Comparison of ENCODE assay signal across 8 cellular contexts in genomic region chr2:61855178-61855523, GRCh38. TPM values are rescaled to one million over a fixed set of nuclear protein-coding genes. Genes with fewer than 3 reads are reported as not detected.
DNase-seq lines count a peak whose midpoint lies in the region; ATAC-seq and TF ChIP-seq lines count a peak whose summit lies in the region.

No MANE protein-coding gene starts in this region.

- H4K8ac ChIP-seq in H9 (replicated peaks; ENCODE audit: insufficient read length, low read depth, low read length) = no peak overlapping the region

- no peak overlapping the region for H2BK12ac ChIP-seq in H9 (ENCODE audit: insufficient read length, low read depth, low read length)

- ATAC-seq in HG03521 (IDR thresholded peaks at IDR 0.05; ENCODE audit: unreplicated experiment) = no peak

- peaks cover 10 to 15% of the 10 kb centered on the region in 2 experiments for H3K4me1 Mint-ChIP-seq in H9
- peaks cover 19% of the 10 kb centered on the region for H3K4me1 Mint-ChIP-seq in activated CD4-positive, alpha-beta memory T cell treated with anti-CD3 and anti-CD28 coated beads for 36 hours (ENCODE audit: low read depth)

- TF ChIP-seq EP300 in sigmoid colon (IDR thresholded peaks at IDR 0.05) = no peak

- H4K20me1 ChIP-seq in H9 (ENCODE audit: control insufficient read depth, insufficient read depth, insufficient read length) = no peaks in the 10 kb centered on the region

- H3K56ac ChIP-seq in H9 (ENCODE audit: insufficient read length, low read depth, low read length) = no peak overlapping the region

- H3K36me3 ChIP-seq in BE2C (no peaks in the 10 kb centered on the region), left ventricle myocardium inferior (no peaks in the 10 kb centered on the region), sigmoid colon (no peaks in the 10 kb centered on the region)

- peak overlapping the region; percentile 85 for H3K4me3 ChIP-seq in BE2C (ENCODE audit: low read depth, low read length)
- H3K4me3 ChIP-seq in left ventricle myocardium inferior = peak overlapping the region; percentile 97
- H3K4me3 ChIP-seq in sigmoid colon = peak overlapping the region; percentile 66 to 87 (median 77)

- H3K4me2 ChIP-seq in H9 (ENCODE audit: insufficient read depth, insufficient read length, low read length) = peak overlapping the region; percentile 78

- H2AK5ac ChIP-seq in H9 (ENCODE audit: insufficient read length, low read length) = no peak overlapping the region

- no peaks in the 10 kb centered on the region for H3K9me3 ChIP-seq in BE2C
- no peaks in the 10 kb centered on the region for H3K9me3 ChIP-seq in H9 (ENCODE audit: control insufficient read depth, low read depth, low read length)
- no peaks in the 10 kb centered on the region for H3K9me3 ChIP-seq in left ventricle myocardium inferior (replicated peaks)
- no peaks in the 10 kb centered on the region for H3K9me3 ChIP-seq in sigmoid colon

- no peak overlapping the region for H2BK120ac ChIP-seq in H9 (ENCODE audit: low read depth, low read length, poor library complexity, severe bottlenecking)

- DNase-seq in BE2C = peak; percentile 20
- no peak for DNase-seq in H9
- no peak for DNase-seq in activated CD4-positive, alpha-beta memory T cell treated with anti-CD3 and anti-CD28 coated beads for 36 hours
- DNase-seq in left ventricle myocardium inferior = no peak
- no peak for DNase-seq in sigmoid colon
- no peak for DNase-seq in AG08396 (ENCODE audit: low spot score)
- no peak for DNase-seq in GM10248 (ENCODE audit: extremely low spot score)

- H3K79me1 ChIP-seq in H9 (ENCODE audit: insufficient read depth, low read depth, low read length, poor library complexity, severe bottlenecking) = no peaks in the 10 kb centered on the region

- peak overlapping the region; percentile 92 to 96 for H3K4me3 Mint-ChIP-seq in H9
- H3K4me3 Mint-ChIP-seq in activated CD4-positive, alpha-beta memory T cell treated with anti-CD3 and anti-CD28 coated beads for 36 hours = peak overlapping the region; percentile 91

- H3K23ac ChIP-seq in H9 (ENCODE audit: insufficient read length, low read depth, low read length) = no peak overlapping the region

- TF ChIP-seq POLR2A in sigmoid colon (IDR thresholded peaks at IDR 0.05) = no peak

- H3K27me3 Mint-ChIP-seq in H9 (ENCODE audit: low read depth) = no peaks in the 10 kb centered on the region
- H3K27me3 Mint-ChIP-seq in activated CD4-positive, alpha-beta memory T cell treated with anti-CD3 and anti-CD28 coated beads for 36 hours = no peaks in the 10 kb centered on the region

- H3K4me1 ChIP-seq in BE2C (no peaks in the 10 kb centered on the region), H9 (ENCODE audit: insufficient read depth, low read length) (no peaks in the 10 kb centered on the region), left ventricle myocardium inferior (peaks cover 20% of the 10 kb centered on the region), sigmoid colon (peaks cover 0 to 14% (median 13%) of the 10 kb centered on the region in 4 donors)

- peak overlapping the region; percentile 94 for H2AFZ ChIP-seq in H9 (ENCODE audit: low read length)

- H3K14ac ChIP-seq in H9 (ENCODE audit: insufficient read depth, low read length) = peak overlapping the region; percentile 85; the same call in 1 of the 2 replicates

- H3K23me2 ChIP-seq in H9 (ENCODE audit: insufficient read length, low read depth, low read length, poor library complexity, severe bottlenecking) = peaks cover 4% of the 10 kb centered on the region

- no peak overlapping the region for H2BK15ac ChIP-seq in H9 (ENCODE audit: low read depth, low read length)

- no peaks in the 10 kb centered on the region for H3K79me2 ChIP-seq in H9 (ENCODE audit: insufficient read depth, low read length)

- peaks cover 0 to 2% (median 0%) of the 10 kb centered on the region in 3 experiments; a peak in 1 of 7 replicates for H3K36me3 Mint-ChIP-seq in H9 (ENCODE audit: insufficient read depth in 1 of 3, low read depth in 3 of 3)
- peaks cover 10% of the 10 kb centered on the region for H3K36me3 Mint-ChIP-seq in activated CD4-positive, alpha-beta memory T cell treated with anti-CD3 and anti-CD28 coated beads for 36 hours

- H2BK20ac ChIP-seq in H9 (ENCODE audit: low read depth, low read length, poor library complexity, severe bottlenecking) = no peak overlapping the region

- CTCF ChIA-PET in activated CD4-positive, alpha-beta memory T cell treated with anti-CD3 and anti-CD28 coated beads for 36 hours (lab: Charles Lee) = interaction anchor here (1.5 kb wide), 1 partner anchor 316 kb away, joined by 3 read pairs; no protein-coding TSS in a partner anchor
- CTCF ChIA-PET in GM10248 (lab: Yijun Ruan, JAX) = interaction anchor here (1.4 to 2.4 kb wide), 3 partner anchors 15 to 22 kb away, joined by 3 to 7 read pairs (median 6); no protein-coding TSS in a partner anchor

- intact Hi-C loops in activated CD4-positive, alpha-beta memory T cell treated with anti-CD3 and anti-CD28 coated beads for 36 hours (cut with micrococcal nuclease) = loop anchor here (2.0 to 10.0 kb wide), 2 partner anchors 160 to 384 kb away; partner anchors contain the start of gene USP34
- intact Hi-C loops in left ventricle myocardium inferior (cut with micrococcal nuclease) (no loop called here), sigmoid colon (cut with DNase I) (no loop called here)

- no peak overlapping the region for H3T11ph ChIP-seq in H9 (ENCODE audit: low read length)

- peak overlapping the region; percentile 96 to 98 (median 98) for H3K27ac Mint-ChIP-seq in H9
- peak overlapping the region; percentile 90 for H3K27ac Mint-ChIP-seq in activated CD4-positive, alpha-beta memory T cell treated with anti-CD3 and anti-CD28 coated beads for 36 hours

- H3K27me3 ChIP-seq in BE2C (no peaks in the 10 kb centered on the region), H9 (ENCODE audit: insufficient read depth, low read length) (no peaks in the 10 kb centered on the region), left ventricle myocardium inferior (ENCODE audit: low read depth) (no peaks in the 10 kb centered on the region), sigmoid colon (no peaks in the 10 kb centered on the region)

- POLR2A ChIA-PET in activated CD4-positive, alpha-beta memory T cell treated with anti-CD3 and anti-CD28 coated beads for 36 hours (lab: Charles Lee) = interaction anchor here (0.7 to 2.4 kb wide), 3 partner anchors 8 to 317 kb away, joined by 3 to 11 read pairs (median 3); partner anchors contain the start of gene XPO1
- POLR2A ChIA-PET in GM10248 (lab: Yijun Ruan, JAX) = no interaction called here

- no peak overlapping the region for H2BK5ac ChIP-seq in H9 (ENCODE audit: insufficient read length, low read length)

- peak overlapping the region; percentile 0 for H4K5ac ChIP-seq in H9 (ENCODE audit: insufficient read length, low read depth, low read length)

- TF ChIP-seq CTCF in BE2C (IDR thresholded peaks at IDR 0.05; ENCODE audit: low read depth, low read length) (no peak), H9 (conservative IDR thresholded peaks at IDR 0.05) (no peak), left ventricle myocardium inferior (IDR thresholded peaks at IDR 0.05; ENCODE audit: borderline replicate concordance) (no peak), sigmoid colon (IDR thresholded peaks at IDR 0.05) (no peak), GM10248 (IDR thresholded peaks at IDR 0.05; ENCODE audit: control extremely low read depth, extremely low read depth, low read depth, missing control alignments) (no peak)

- H3K9ac ChIP-seq in H9 (ENCODE audit: extremely low read depth, insufficient read length, low read length) = peak overlapping the region; percentile 72

- no peak overlapping the region for H4K91ac ChIP-seq in H9 (ENCODE audit: insufficient read length, low read depth, low read length)

- H3K9me3 Mint-ChIP-seq in H9 = no peaks in the 10 kb centered on the region
- no peaks in the 10 kb centered on the region for H3K9me3 Mint-ChIP-seq in activated CD4-positive, alpha-beta memory T cell treated with anti-CD3 and anti-CD28 coated beads for 36 hours

- no peak overlapping the region for H3K4ac ChIP-seq in H9 (ENCODE audit: low read depth, low read length)

- H3K27ac ChIP-seq in H9 (ENCODE audit: insufficient read length, low read depth, low read length) (no peak overlapping the region), left ventricle myocardium inferior (replicated peaks) (peak overlapping the region; percentile 91), sigmoid colon (peak overlapping the region; percentile 88 to 91 (median 90))

- H3K18ac ChIP-seq in H9 (ENCODE audit: insufficient read length, low read depth, low read length) = peak overlapping the region; percentile 55

- no CpG with 5 or more reads among the region's 9 CpGs for whole genome bisulfite sequencing in H9 (ENCODE audit: extremely low coverage, insufficient read length, low lambda C conversion rate)
- WGBS in sigmoid colon, 2 donors = 9 to 54% methylated on average over 9 of the region's 9 CpGs

RNA-seq across cellular contexts. Expression of gene FAM161A, which starts 1.3 kb away (rescaled TPM):
- 0.60 TPM for polyA plus RNA-seq in BE2C (2012; ENCODE audit: insufficient read depth, insufficient read length, low read depth)
- 13.3 and 15.8 TPM in 2 replicates for total RNA-seq in H9 (2021)
- 1 to 10 TPM; 5.5 to 7.0 TPM for total RNA-seq in activated CD4-positive, alpha-beta memory T cell treated with anti-CD3 and anti-CD28 coated beads for 36 hours
- total RNA-seq in left ventricle myocardium inferior = 1.2 TPM
- total RNA-seq in sigmoid colon = 1 to 10 TPM; 1.5 to 4.1 (median 3.4) TPM
- 1 to 10 TPM in 2 of 3 donors, under 1 TPM in 1; 0.46 to 1.8 (median 1.1) TPM for polyA plus RNA-seq in sigmoid colon

RNA-seq across cellular contexts. Expression of gene CCT4, which starts 33.3 kb away (rescaled TPM):
- polyA plus RNA-seq in BE2C (2012; ENCODE audit: insufficient read depth, insufficient read length, low read depth) = 99.2 TPM
- 351 and 360 TPM in 2 replicates for total RNA-seq in H9 (2021)
- total RNA-seq in activated CD4-positive, alpha-beta memory T cell treated with anti-CD3 and anti-CD28 coated beads for 36 hours = 100 to 1,000 TPM; 345 to 352 TPM
- 92.7 TPM for total RNA-seq in left ventricle myocardium inferior
- 100 to 1,000 TPM in 1 of 4 donors, 10 to 100 TPM in 3; 75.8 to 111 (median 97.9) TPM for total RNA-seq in sigmoid colon
- 10 to 100 TPM; 51.3 to 94.7 (median 57.1) TPM for polyA plus RNA-seq in sigmoid colon

RNA-seq across cellular contexts. Expression of gene COMMD1, which starts 50.3 kb away (rescaled TPM):
- polyA plus RNA-seq in BE2C (2012; ENCODE audit: insufficient read depth, insufficient read length, low read depth) = 18.6 TPM
- total RNA-seq in H9 (2021) = 31.5 and 34.6 TPM in 2 replicates
- total RNA-seq in activated CD4-positive, alpha-beta memory T cell treated with anti-CD3 and anti-CD28 coated beads for 36 hours = 10 to 100 TPM; 33.0 to 33.8 TPM
- total RNA-seq in left ventricle myocardium inferior = 63.7 TPM
- total RNA-seq in sigmoid colon = 10 to 100 TPM; 44.0 to 59.2 (median 55.1) TPM
- polyA plus RNA-seq in sigmoid colon = 10 to 100 TPM; 27.2 to 50.6 (median 36.6) TPM
